ENCODE assay signal across 21 cellular contexts in genomic region chr1:95097426-95097825, GRCh38. TPM values are rescaled to one million over a fixed set of nuclear protein-coding genes. Genes with fewer than 3 reads are reported as not detected.
DNase-seq lines count a peak whose midpoint lies in the region; ATAC-seq, FAIRE-seq and TF ChIP-seq lines count a peak whose summit lies in the region.
"Had no signal": no experiment of that assay in that cellular context is flagged by ENCODE, and none has a peak within 500 bp of the region (broad histone marks: within the 10 kb centered on the region; RNA-seq: fewer than 3 reads in every experiment).

No MANE protein-coding gene starts in this region.

- POLR2A ChIA-PET in HepG2 (lab: Yijun Ruan, JAX): interaction anchor here (0.7 kb wide), 1 partner anchor 24 kb away, joined by 4 read pairs; the partner anchor contains the start of gene ALG14

- no peaks in the 10 kb centered on the region for H4K20me1 ChIP-seq in HepG2 (ENCODE audit: insufficient read depth, low read length)
- H4K20me1 ChIP-seq: BLaER1 had no signal

- TF ChIP-seq EP300 in HepG2 (IDR thresholded peaks at IDR 0.05; ENCODE audit: low read depth in 2 of 2, low read length in 2 of 2) (no peak), HepG2 (CRISPR knock-in tag; IDR thresholded peaks at IDR 0.05; ENCODE audit: borderline replicate concordance) (no peak), transverse colon (IDR thresholded peaks at IDR 0.05; ENCODE audit: low read depth) (no peak)

- peak overlapping the region in 2 of 3 donors; percentile 85 to 86 for H3K27ac ChIP-seq in right lobe of liver
- no peak overlapping the region for H3K27ac ChIP-seq in HepG2 (ENCODE audit: extremely low read length, insufficient read depth, low read length)
- H3K27ac ChIP-seq in transverse colon: peak overlapping the region in 3 of 4 donors; percentile 69 to 73 (median 71)
- H3K27ac ChIP-seq: 22Rv1, BLaER1, C4-2B had no signal

- H3K36me3 ChIP-seq in right lobe of liver: no peaks in the 10 kb centered on the region
- no peaks in the 10 kb centered on the region for H3K36me3 ChIP-seq in HepG2 (replicated peaks in 1 of 2; ENCODE audit: control insufficient read depth in 1 of 2, insufficient read depth in 2 of 2, low read length in 2 of 2)
- no peaks in the 10 kb centered on the region for H3K36me3 ChIP-seq in transverse colon
- H3K36me3 ChIP-seq: BLaER1, HAP-1 had no signal

- DNase-seq in right lobe of liver: no peak
- no peak for DNase-seq in HepG2 (ENCODE audit: low spot score)
- no peak for DNase-seq in left colon
- DNase-seq in transverse colon: no peak
- no peak for DNase-seq in AML-193 (lab: John Stamatoyannopoulos, UW)
- DNase-seq: Caco-2; CD4-positive, CD25-positive, alpha-beta regulatory T cell; CD8-positive, alpha-beta T cell; DMS153; DND-41; GOT3; HFFc6 had no signal

- no peak overlapping the region for H2AFZ ChIP-seq in HepG2 (ENCODE audit: low read length)

- peaks cover 0 to 36% (median 0%) of the 10 kb centered on the region in 4 donors for H3K4me1 ChIP-seq in right lobe of liver
- peaks cover 24% of the 10 kb centered on the region for H3K4me1 ChIP-seq in HepG2 (ENCODE audit: insufficient read depth, low read length)
- H3K4me1 ChIP-seq in transverse colon: peaks cover 0 to 35% (median 9%) of the 10 kb centered on the region in 4 donors
- H3K4me1 ChIP-seq: BLaER1, Caco-2 had no signal

- TF ChIP-seq CTCF in right lobe of liver (IDR thresholded peaks at IDR 0.05) (no peak), HepG2 (CRISPR knock-in tag; IDR thresholded peaks at IDR 0.05) (no peak), transverse colon (IDR thresholded peaks at IDR 0.05) (no peak)

- no peak for ATAC-seq in right lobe of liver
- ATAC-seq in HepG2: no peak
- ATAC-seq in left colon: peak; percentile 61
- no peak for ATAC-seq in HG02938 (IDR thresholded peaks at IDR 0.05; ENCODE audit: unreplicated experiment)
- ATAC-seq: CD8-positive, alpha-beta T cell had no signal

- intact Hi-C loops in right lobe of liver (cut with DNase I) (no loop called here), HepG2 (cut with micrococcal nuclease; ENCODE audit: unreplicated experiment) (no loop called here), left colon (cut with DNase I, micrococcal nuclease) (no loop called here), transverse colon (cut with DNase I; ENCODE audit: low total_unique reads) (no loop called here)

- peak overlapping the region in 1 of 3 donors; percentile 32 for H3K4me3 ChIP-seq in right lobe of liver
- no peak overlapping the region for H3K4me3 ChIP-seq in HepG2 (replicated peaks in 1 of 3; ENCODE audit: insufficient read depth in 1 of 3, low read depth in 2 of 3, low read length in 3 of 3)
- H3K4me3 ChIP-seq in transverse colon: no peak overlapping the region
- H3K4me3 ChIP-seq: BLaER1, HAP-1 had no signal

- H3K4me2 ChIP-seq in HepG2 (ENCODE audit: low read depth, low read length): no peak overlapping the region
- H3K4me2 ChIP-seq: BLaER1 had no signal

- BruUV-seq in HepG2 (replicated peaks; lab: Mats Ljungman, UMichigan): no TSS peak

- no peaks in the 10 kb centered on the region for H3K9me3 ChIP-seq in right lobe of liver
- no peaks in the 10 kb centered on the region for H3K9me3 ChIP-seq in HepG2 (ENCODE audit: low read length)
- no peaks in the 10 kb centered on the region for H3K9me3 ChIP-seq in transverse colon
- H3K9me3 ChIP-seq: BLaER1, Caco-2, HAP-1 had no signal

- no peak for TF ChIP-seq POLR2A in right lobe of liver (IDR thresholded peaks at IDR 0.05)
- no peak for TF ChIP-seq POLR2A in HepG2 (IDR thresholded peaks at IDR 0.05; ENCODE audit: insufficient read depth in 1 of 2, low read depth in 2 of 2, low read length in 2 of 2)
- TF ChIP-seq POLR2A in transverse colon (IDR thresholded peaks at IDR 0.05): no peak

- H3K9ac ChIP-seq in HepG2 (ENCODE audit: insufficient read depth, low read depth, low read length): no peak overlapping the region
- H3K9ac ChIP-seq: BLaER1 had no signal

- H3K27me3 ChIP-seq in right lobe of liver (no peaks in the 10 kb centered on the region), HepG2 (ENCODE audit: control insufficient read depth in 1 of 2, insufficient read depth in 2 of 2, low read length in 2 of 2) (no peaks in the 10 kb centered on the region), transverse colon (no peaks in the 10 kb centered on the region)
- H3K27me3 ChIP-seq: BLaER1 had no signal

- CTCF ChIA-PET in HepG2 (lab: Yijun Ruan, JAX; ENCODE audit: low intra/inter-chr PET ratio, low total read pairs): no interaction called here

- in situ Hi-C loops in HepG2 (cut with HindIII; ENCODE audit: extremely low pct_ligation_motif_present, low pct_unique_long_range_greater_than_20kb): no loop called here
- in situ Hi-C loops in transverse colon (cut with MboI; ENCODE audit: low pct_ligation_motif_present in 1 of 4, low pct_unique_long_range_greater_than_20kb in 1 of 4, low sequenced_read_pairs in 3 of 4): loop anchor here in 3 of 4 donors (25.0 kb wide), 1 partner anchor 140 kb away; the partner anchor contains the start of gene RWDD3 (in 3 of the 3)

- TF ChIP-seq RAD21 in HepG2 (CRISPR knock-in tag; IDR thresholded peaks at IDR 0.05): no peak

- FAIRE-seq in HepG2 (lab: Jason Lieb, UNC): no peak
- FAIRE-seq: A204.1, G401.6, GM12892, H54 had no signal

- no peaks in the 10 kb centered on the region for H3K79me2 ChIP-seq in HepG2 (ENCODE audit: insufficient read depth, low read length)

- WGBS in right lobe of liver (ENCODE audit: insufficient coverage, low coverage, low lambda C conversion rate, missing lambda C conversion rate): 89% methylated on average over 4 of the region's 4 CpGs
- 52% methylated on average over 4 of the region's 4 CpGs for WGBS in HepG2 (ENCODE audit: low lambda C conversion rate)
- 79 to 85% methylated on average over 2 to 4 of the region's 4 CpGs for WGBS in transverse colon (ENCODE audit: low coverage in 1 of 2), 2 donors

TF ChIP-seq in HepG2, 621 proteins besides CTCF, POLR2A, EP300 and RAD21 (continues in another document):
- TF ChIP-seq FLYWCH1 (CRISPR knock-in tag; IDR thresholded peaks at IDR 0.05) (no peak), HNRNPK (IDR thresholded peaks at IDR 0.05; ENCODE audit: low read depth, low read length, poor library complexity, severe bottlenecking) (no peak)

RNA-seq across cellular contexts. Expression of gene TLCD4, which starts 19.7 kb away (rescaled TPM):
- total RNA-seq in right lobe of liver (100 to 1,000 TPM in 3 of 6 experiments, 10 to 100 TPM in 3; 45.6 to 181 (median 106) TPM), HepG2 (2016; rRNA removed; fragmentation: Illumina TruSeq; extraction: Trizol) (11.9 and 14.5 TPM in 2 replicates), left colon (10 to 100 TPM; 64.4 to 80.6 TPM), transverse colon (10 to 100 TPM in 3 of 4 donors, 1 to 10 TPM in 1; 3.4 to 68.8 (median 43.5) TPM)
- 71.5 and 79.3 TPM in 2 replicates for total RNA-seq in HepG2 (2016; cell fraction: cytosol; rRNA removed; fragmentation: Illumina TruSeq; extraction: Trizol; ENCODE audit: low read depth)
- total RNA-seq in HepG2 (2016; cell fraction: insoluble cytoplasmic fraction; rRNA removed; fragmentation: Illumina TruSeq; extraction: Trizol): 15.0 and 17.4 TPM in 2 replicates
- 26.6 and 27.6 TPM in 2 replicates for total RNA-seq in HepG2 (2016; cell fraction: membrane; rRNA removed; fragmentation: Illumina TruSeq; extraction: Trizol)
- 10.3 and 10.9 TPM in 2 replicates for total RNA-seq in HepG2 (2016; cell fraction: nucleus; rRNA removed; fragmentation: Illumina TruSeq; extraction: Trizol)
- polyA plus RNA-seq in HepG2 (2011; rRNA removed): 4.1 and 4.7 TPM in 2 replicates
- 1.9 and 3.6 TPM in 2 replicates for polyA plus RNA-seq in HepG2 (2011; cell fraction: cytosol; rRNA removed)
- 1.00 and 1.9 TPM in 2 replicates for polyA plus RNA-seq in HepG2 (2011; cell fraction: nucleus; rRNA removed)
- polyA plus RNA-seq in HepG2 (2012): 10.2 and 17.7 TPM in 2 replicates
- 2.5 and 3.6 TPM in 2 replicates for polyA plus RNA-seq in HepG2 (2016; cell fraction: cytosol; fragmentation: Illumina TruSeq; extraction: Trizol; ENCODE audit: low read depth)
- 9.3 and 10.5 TPM in 2 replicates for polyA plus RNA-seq in HepG2 (2016; cell fraction: insoluble cytoplasmic fraction; fragmentation: Illumina TruSeq; extraction: Trizol; ENCODE audit: low read depth)
- 6.3 and 7.5 TPM in 2 replicates for polyA plus RNA-seq in HepG2 (2016; cell fraction: membrane; fragmentation: Illumina TruSeq; extraction: Trizol; ENCODE audit: low read depth)
- 9.9 and 11.4 TPM in 2 replicates for polyA plus RNA-seq in HepG2 (2016; cell fraction: nucleus; fragmentation: Illumina TruSeq; extraction: Trizol; ENCODE audit: insufficient read depth, low read depth)
- polyA minus RNA-seq in HepG2 (2011; rRNA and poly(A)+ RNA removed; ENCODE audit: low replicate concordance): 7.5 and 9.8 TPM in 2 replicates
- 9.3 and 10.9 TPM in 2 replicates for polyA minus RNA-seq in HepG2 (2011; cell fraction: cytosol; rRNA and poly(A)+ RNA removed)
- polyA minus RNA-seq in HepG2 (2011; cell fraction: nucleus; rRNA and poly(A)+ RNA removed): 7.2 and 7.9 TPM in 2 replicates
- total RNA-seq: CD4-positive, CD25-positive, alpha-beta regulatory T cell had no signal

RNA-seq across cellular contexts. Expression of gene ALG14, which starts 24.7 kb away (rescaled TPM):
- total RNA-seq in right lobe of liver (1 to 10 TPM; 1.5 to 8.3 (median 5.0) TPM), HepG2 (2016; rRNA removed; fragmentation: Illumina TruSeq; extraction: Trizol) (6.1 and 12.7 TPM in 2 replicates), left colon (10 to 100 TPM in 1 of 2 donors, 1 to 10 TPM in 1; 9.8 to 13.9 TPM), transverse colon (1 to 10 TPM in 3 of 4 donors, under 1 TPM in 1; 0.40 to 2.3 (median 2.2) TPM)
- 2.6 and 6.2 TPM in 2 replicates for total RNA-seq in HepG2 (2016; cell fraction: cytosol; rRNA removed; fragmentation: Illumina TruSeq; extraction: Trizol; ENCODE audit: low read depth)
- total RNA-seq in HepG2 (2016; cell fraction: insoluble cytoplasmic fraction; rRNA removed; fragmentation: Illumina TruSeq; extraction: Trizol): 7.8 and 11.4 TPM in 2 replicates
- total RNA-seq in HepG2 (2016; cell fraction: membrane; rRNA removed; fragmentation: Illumina TruSeq; extraction: Trizol): 4.5 and 4.8 TPM in 2 replicates
- 5.6 and 13.0 TPM in 2 replicates for total RNA-seq in HepG2 (2016; cell fraction: nucleus; rRNA removed; fragmentation: Illumina TruSeq; extraction: Trizol)
- 4.5 and 5.5 TPM in 2 replicates for polyA plus RNA-seq in HepG2 (2011; rRNA removed)
- polyA plus RNA-seq in HepG2 (2011; cell fraction: cytosol; rRNA removed): 1.9 and 2.6 TPM in 2 replicates
- polyA plus RNA-seq in HepG2 (2011; cell fraction: nucleus; rRNA removed): 1.2 and 2.2 TPM in 2 replicates
- polyA plus RNA-seq in HepG2 (2012): 3.5 and 6.1 TPM in 2 replicates
- polyA plus RNA-seq in HepG2 (2016; cell fraction: cytosol; fragmentation: Illumina TruSeq; extraction: Trizol; ENCODE audit: low read depth): 3.2 and 3.5 TPM in 2 replicates
- polyA plus RNA-seq in HepG2 (2016; cell fraction: insoluble cytoplasmic fraction; fragmentation: Illumina TruSeq; extraction: Trizol; ENCODE audit: low read depth): 7.9 and 10.9 TPM in 2 replicates
- 4.2 and 7.1 TPM in 2 replicates for polyA plus RNA-seq in HepG2 (2016; cell fraction: membrane; fragmentation: Illumina TruSeq; extraction: Trizol; ENCODE audit: low read depth)
- 10.4 and 11.9 TPM in 2 replicates for polyA plus RNA-seq in HepG2 (2016; cell fraction: nucleus; fragmentation: Illumina TruSeq; extraction: Trizol; ENCODE audit: insufficient read depth, low read depth)
- polyA minus RNA-seq in HepG2 (2011; rRNA and poly(A)+ RNA removed; ENCODE audit: low replicate concordance): 13.9 and 20.9 TPM in 2 replicates
- 0.62 and 3.3 TPM in 2 replicates for polyA minus RNA-seq in HepG2 (2011; cell fraction: cytosol; rRNA and poly(A)+ RNA removed)
- polyA minus RNA-seq in HepG2 (2011; cell fraction: nucleus; rRNA and poly(A)+ RNA removed): 4.2 and 5.0 TPM in 2 replicates
